ENCODE assay signal across 9 cellular contexts in the genomic region with DNA sequence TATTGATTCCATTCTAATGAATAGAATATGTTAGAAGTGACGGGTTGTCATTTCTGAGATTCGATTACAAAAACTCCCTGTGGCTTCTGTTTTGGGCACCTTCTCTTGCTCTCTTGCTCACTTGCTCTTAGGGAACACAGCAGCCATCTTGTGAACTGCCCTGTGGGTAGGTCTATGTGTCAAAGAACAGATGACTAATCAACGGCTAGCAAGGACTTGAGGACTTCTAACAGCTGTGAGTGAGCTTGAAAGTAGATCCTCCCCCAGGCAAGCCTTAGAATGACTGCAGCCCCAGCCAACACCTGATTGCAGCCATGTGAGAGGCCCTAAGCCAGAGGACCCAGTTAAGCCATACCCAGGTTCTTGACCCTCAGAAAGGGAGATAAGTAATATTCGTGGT. TPM values are rescaled to one million over a fixed set of nuclear protein-coding genes. Genes with fewer than 3 reads are reported as not detected.
DNase-seq lines count a peak whose midpoint lies in the region; ATAC-seq and TF ChIP-seq lines count a peak whose summit lies in the region.
"Had no signal": no experiment of that assay in that cellular context is flagged by ENCODE, and none has a peak within 500 bp of the region (broad histone marks: within the 10 kb centered on the region; RNA-seq: fewer than 3 reads in every experiment).

No MANE protein-coding gene starts in this region.

- H3K4me3 Mint-ChIP-seq in central memory CD8-positive, alpha-beta T cell: peak overlapping the region; percentile 2

- H3K36me3 Mint-ChIP-seq in central memory CD8-positive, alpha-beta T cell (ENCODE audit: insufficient read depth): peaks cover 8% of the 10 kb centered on the region

- no peaks in the 10 kb centered on the region for H3K36me3 ChIP-seq in right atrium auricular region

- peaks cover 52% of the 10 kb centered on the region for H3K4me1 Mint-ChIP-seq in central memory CD8-positive, alpha-beta T cell

- no peaks in the 10 kb centered on the region for H3K9me3 ChIP-seq in right atrium auricular region

- TF ChIP-seq CTCF in right atrium auricular region (IDR thresholded peaks at IDR 0.05): no peak

- no peaks in the 10 kb centered on the region for H3K9me3 Mint-ChIP-seq in central memory CD8-positive, alpha-beta T cell

- no peak for DNase-seq in activated CD4-positive, CD25-positive, alpha-beta regulatory T cell (lab: John Stamatoyannopoulos, UW)
- peak; percentile 6 for DNase-seq in NCI-H82 treated with DMSO at 0.1 percent for 48 hours (lab: John Stamatoyannopoulos, UW; ENCODE audit: unreplicated experiment)
- no peak for DNase-seq in central memory CD8-positive, alpha-beta T cell (ENCODE audit: low spot score in 2 of 2)
- DNase-seq in stimulated activated CD4-positive, alpha-beta T cell treated with anti-CD3 and anti-CD28 coated beads, Interleukin-1b, Interleukin-23, amount 100 ng/mL, for 48 hours: peak; percentile 59
- no peak for DNase-seq in right atrium auricular region (ENCODE audit: low spot score)
- DNase-seq in NCI-H2107 (lab: John Stamatoyannopoulos, UW): no peak
- DNase-seq: NCI-H1105 had no signal

- H3K4me1 ChIP-seq in right atrium auricular region: peaks cover 0 to 20% of the 10 kb centered on the region in 2 donors

- no peak overlapping the region for H3K27ac ChIP-seq in right atrium auricular region

- peak overlapping the region; percentile 51 for H3K27ac Mint-ChIP-seq in central memory CD8-positive, alpha-beta T cell (ENCODE audit: low read depth)

- peak; percentile 8 to 39 for ATAC-seq in activated CD4-positive, CD25-positive, alpha-beta regulatory T cell treated with anti-CD3 and anti-CD28 coated beads, Interleukin-2, amount 50 U/mL, for 24 hours
- ATAC-seq in central memory CD8-positive, alpha-beta T cell (replicated peaks; ENCODE audit: extremely low read depth, poor library complexity, severe bottlenecking): no peak
- ATAC-seq in GM18873 (IDR thresholded peaks at IDR 0.05; ENCODE audit: low FRiP score, unreplicated experiment): no peak

- no peak overlapping the region for H3K4me3 ChIP-seq in right atrium auricular region

- H3K27me3 ChIP-seq in right atrium auricular region: no peaks in the 10 kb centered on the region

- no peaks in the 10 kb centered on the region for H3K27me3 Mint-ChIP-seq in central memory CD8-positive, alpha-beta T cell

RNA-seq across cellular contexts. Expression of a gene that starts 49.3 kb away (rescaled TPM):
- 1 to 10 TPM; 1.9 to 3.3 TPM for total RNA-seq in right atrium auricular region

RNA-seq across cellular contexts. Expression of a gene that starts 51.5 kb away (rescaled TPM):
- total RNA-seq in right atrium auricular region: 1 to 10 TPM; 2.4 to 6.8 TPM

Comparison
In these comparisons a context has a peak if more than half of its experiments do, and no peak if none do; other contexts are left out.
1. ATAC-seq: peak in activated CD4-positive, CD25-positive, alpha-beta regulatory T cell treated with anti-CD3 and anti-CD28 coated beads, Interleukin-2, amount 50 U/mL, for 24 hours (2 of 2); none in central memory CD8-positive, alpha-beta T cell (single experiment) and GM18873 (single experiment).
2. DNase-seq: peak in NCI-H82 treated with DMSO at 0.1 percent for 48 hours (single experiment) and stimulated activated CD4-positive, alpha-beta T cell treated with anti-CD3 and anti-CD28 coated beads, Interleukin-1b, Interleukin-23, amount 100 ng/mL, for 48 hours (single experiment); none in activated CD4-positive, CD25-positive, alpha-beta regulatory T cell (0 of 4), central memory CD8-positive, alpha-beta T cell (0 of 2), right atrium auricular region (single experiment) and NCI-H2107 (single experiment).